1 cellular context compared by ENCODE assay signal in genomic region chr15:84785053-84785452, GRCh38.
A peak's percentile ranks its signal among the peaks of the same experiment; 100 is the strongest.
TF ChIP-seq lines count a peak whose summit lies in the region.

No MANE protein-coding gene starts in this region.

TF ChIP-seq in K562, 482 proteins besides CTCF, POLR2A, EP300 and RAD21 (continued from another document):
- TF ChIP-seq ATF3 (IDR thresholded peaks at IDR 0.05), result peak; percentile 18; the same call in 1 of the 2 replicates
- TF ChIP-seq ATF3 (CRISPR knock-in tag; conservative IDR thresholded peaks at IDR 0.05), result no peak
- TF ChIP-seq USF2 (CRISPR knock-in tag; IDR thresholded peaks at IDR 0.05), result no peak
- TF ChIP-seq FOSL1 (tag; conservative IDR thresholded peaks at IDR 0.05), result peak; percentile 37
- TF ChIP-seq XRCC5 (IDR thresholded peaks at IDR 0.05; ENCODE audit: low read depth, low read length), result no peak
- TF ChIP-seq E2F1 (CRISPR knock-in tag; IDR thresholded peaks at IDR 0.05), result no peak
- TF ChIP-seq BHLHE40 (IDR thresholded peaks at IDR 0.05; ENCODE audit: low read length), result 0 out of 2 replicates have a peak, but pooled peaks have one; percentile 16
- TF ChIP-seq ZNF121 (CRISPR knock-in tag; conservative IDR thresholded peaks at IDR 0.05), result no peak
- peak; percentile 36; the same call in 1 of the 2 replicates for TF ChIP-seq MAFK (IDR thresholded peaks at IDR 0.05; ENCODE audit: low read length)
- no peak for TF ChIP-seq TGIF2 (CRISPR knock-in tag; IDR thresholded peaks at IDR 0.05)
- no peak for TF ChIP-seq POU5F1 (IDR thresholded peaks at IDR 0.05; ENCODE audit: borderline replicate concordance, low read depth, low read length, partially characterized antibody)
- no peak for TF ChIP-seq ILF3 (IDR thresholded peaks at IDR 0.05; ENCODE audit: borderline replicate concordance)
- TF ChIP-seq GTF2E2 (tag; IDR thresholded peaks at IDR 0.05), result no peak
- no peak for TF ChIP-seq MLX (CRISPR knock-in tag; conservative IDR thresholded peaks at IDR 0.05)
